Comparison of ENCODE assay signal across 22 cellular contexts in genomic region chr7:7913506-7913905, GRCh38. TPM values are rescaled to one million over a fixed set of nuclear protein-coding genes. Genes with fewer than 3 reads are reported as not detected.
DNase-seq lines count a peak whose midpoint lies in the region; ATAC-seq and TF ChIP-seq lines count a peak whose summit lies in the region.
"Had no signal": no experiment of that assay in that cellular context is flagged by ENCODE, and none has a peak within 500 bp of the region (broad histone marks: within the 10 kb centered on the region; RNA-seq: fewer than 3 reads in every experiment).

No MANE protein-coding gene starts in this region.

- no peak overlapping the region for H4K12ac ChIP-seq in trophoblast cell (ENCODE audit: low read depth, low read length)

- H3K9me3 ChIP-seq in trophoblast cell (ENCODE audit: insufficient read depth, low read depth, low read length), result no peaks in the 10 kb centered on the region
- H3K9me3 ChIP-seq: BE2C, SJSA1 had no signal

- H3K4me3 ChIP-seq in foreskin fibroblast (ENCODE audit: low read depth in 1 of 2, low read length in 2 of 2) (no peak overlapping the region), trophoblast cell (ENCODE audit: low read depth, low read length) (no peak overlapping the region)
- H3K4me3 ChIP-seq: SJSA1, skin epidermis had no signal

- no peak overlapping the region for H2BK12ac ChIP-seq in trophoblast cell (ENCODE audit: low read length)

- H3K27ac ChIP-seq in trophoblast cell (ENCODE audit: low read depth, low read length), result no peak overlapping the region
- H3K27ac ChIP-seq: SJSA1, skin epidermis had no signal

- TF ChIP-seq CTCF in foreskin fibroblast (IDR thresholded peaks at IDR 0.05; ENCODE audit: low read depth, low read length), result no peak

- peak overlapping the region; percentile 34 for H4K91ac ChIP-seq in trophoblast cell (ENCODE audit: low read depth, low read length)

- H3K4me2 ChIP-seq in trophoblast cell (ENCODE audit: low read length), result no peak overlapping the region

- WGBS in trophoblast cell (ENCODE audit: extremely low coverage, insufficient coverage, insufficient read length), result no CpG with 5 or more reads among the region's 3 CpGs

- no peaks in the 10 kb centered on the region for H3K27me3 ChIP-seq in trophoblast cell (ENCODE audit: insufficient read depth, low read length)
- H3K27me3 ChIP-seq: BE2C, SJSA1 had no signal

- no peak overlapping the region for H4K8ac ChIP-seq in trophoblast cell (ENCODE audit: low read depth, low read length)

- no peak overlapping the region for H3K18ac ChIP-seq in trophoblast cell (ENCODE audit: low read length)

- no peaks in the 10 kb centered on the region for H3K79me2 ChIP-seq in trophoblast cell (ENCODE audit: control insufficient read depth, insufficient read depth, low read length, poor library complexity)

- DNase-seq in NCI-H1092 treated with DMSO at 0.1 percent for 48 hours (lab: John Stamatoyannopoulos, UW) (peak; percentile 9), NCI-H1092 (lab: John Stamatoyannopoulos, UW) (no peak), HuH-7 (ENCODE audit: low spot score) (peak; percentile 45), foreskin fibroblast (peak; percentile 27 to 59), trophoblast cell (no peak), ureter (ENCODE audit: low spot score) (no peak), kidney glomerular epithelial cell (lab: John Stamatoyannopoulos, UW) (no peak)
- DNase-seq: 8988T; activated B cell treated with CpG ODN at 0.5 μM for 24 hours; activated CD4-positive, alpha-beta memory T cell treated with anti-CD3 and anti-CD28 coated beads, Interleukin-2, amount 10 ng/mL, durations not matched to agents 7 days and 5 days; activated naive CD4-positive, alpha-beta T cell treated with anti-CD3 and anti-CD28 coated beads for 36 hours; activated T-cell treated with anti-CD3 and anti-CD28 coated beads, Interleukin-2, amount 50 U/mL, for 1 hour; BE2C; effector CD4-positive, alpha-beta T cell; GF-D8; NCI-H2081 treated with DMSO at 0.1 percent for 48 hours; NCI-H748 treated with DMSO at 0.1 percent for 48 hours had no signal

- H3K4me1 ChIP-seq in trophoblast cell (ENCODE audit: control insufficient read depth in 1 of 2, insufficient read depth in 2 of 2, low read length in 2 of 2), result peaks cover 4 to 16% of the 10 kb centered on the region in 2 experiments
- H3K4me1 ChIP-seq: BE2C, SJSA1 had no signal

- H2BK5ac ChIP-seq in trophoblast cell (ENCODE audit: low read depth, low read length, poor library complexity), result no peak overlapping the region

- no peak overlapping the region for H2AFZ ChIP-seq in trophoblast cell (ENCODE audit: insufficient read depth, low read length, poor library complexity)

- H3K9ac ChIP-seq in trophoblast cell (ENCODE audit: low read length), result no peak overlapping the region

- H3K23ac ChIP-seq in trophoblast cell (ENCODE audit: low read length), result no peak overlapping the region

- no peak for ATAC-seq in GM21825 (IDR thresholded peaks at IDR 0.05; ENCODE audit: unreplicated experiment)
- ATAC-seq: esophagus mucosa; natural killer cell treated with Interleukin-12 subunit alpha and Interleukin-12 subunit beta and Interleukin-15 and Interleukin-18, amount 100 ng/mL, for 72 hours had no signal

- H3K4ac ChIP-seq in trophoblast cell (ENCODE audit: low read depth, low read length), result no peak overlapping the region

- H3K14ac ChIP-seq in trophoblast cell (ENCODE audit: low read length), result no peak overlapping the region

- peaks cover 8% of the 10 kb centered on the region for H3K79me1 ChIP-seq in trophoblast cell (ENCODE audit: low read length)

- H2BK120ac ChIP-seq in trophoblast cell (ENCODE audit: insufficient read depth, low read length, poor library complexity), result no peak overlapping the region

- no peak overlapping the region for H2AK5ac ChIP-seq in trophoblast cell (ENCODE audit: low read length)

- no peaks in the 10 kb centered on the region for H3K36me3 ChIP-seq in trophoblast cell (ENCODE audit: control insufficient read depth in 1 of 2, insufficient read depth in 2 of 2, low read length in 2 of 2)
- H3K36me3 ChIP-seq: BE2C, SJSA1 had no signal

RNA-seq across cellular contexts. Expression of gene GLCCI1, which starts 55.1 kb away (rescaled TPM):
- polyA plus RNA-seq in trophoblast cell (2013), result 12.8 and 14.0 TPM in 2 replicates
- 25.5 TPM for total RNA-seq in ureter

Comparison
In these comparisons a context has a peak if more than half of its experiments do, and no peak if none do; other contexts are left out.
1. DNase-seq: peak in NCI-H1092 treated with DMSO at 0.1 percent for 48 hours (single experiment), HuH-7 (single experiment) and foreskin fibroblast (2 of 2); none in NCI-H1092 (single experiment), trophoblast cell (0 of 2), ureter (single experiment) and kidney glomerular epithelial cell (single experiment).